ENCODE assay signal across 38 cellular contexts in genomic region chr11:63427971-63428508, GRCh38. TPM values are rescaled to one million over a fixed set of nuclear protein-coding genes. Genes with fewer than 3 reads are reported as not detected.
DNase-seq lines count a peak whose midpoint lies in the region; ATAC-seq and TF ChIP-seq lines count a peak whose summit lies in the region.
"Had no signal": no experiment of that assay in that cellular context is flagged by ENCODE, and none has a peak within 500 bp of the region (broad histone marks: within the 10 kb centered on the region; RNA-seq: fewer than 3 reads in every experiment).

No MANE protein-coding gene starts in this region.

- H3K79me2 ChIP-seq in H9 (ENCODE audit: insufficient read depth, low read length), result no peaks in the 10 kb centered on the region
- no peaks in the 10 kb centered on the region for H3K79me2 ChIP-seq in PC-3 (ENCODE audit: low read length)

- WGBS in H9 (ENCODE audit: extremely low coverage, insufficient read length, low lambda C conversion rate), result no CpG with 5 or more reads among the region's 2 CpGs
- WGBS in adrenal gland, 4 donors, result 83 to 86% (median 84%) methylated on average over 1 to 2 of the region's 2 CpGs

- peaks cover 5 to 20% of the 10 kb centered on the region in 2 experiments; a peak in 4 of 5 replicates for H3K9me3 Mint-ChIP-seq in H9
- H3K9me3 Mint-ChIP-seq: memory B cell; stimulated activated naive B cell treated with anti-CD40 and anti-IgM and Interleukin-4, amounts not matched to agents 10 μg/mL and 1 μg/mL and 100 μg/mL, for 72 hours; T-helper 2 cell treated with Interferon-gamma antibody and Interleukin-4, amounts not matched to agents 5 μg/mL and 100 μg/mL, for 36 hours had no signal

- no peak overlapping the region for H3K27ac Mint-ChIP-seq in H9
- H3K27ac Mint-ChIP-seq: activated naive CD4-positive, alpha-beta T cell treated with anti-CD3 and anti-CD28 coated beads, Interleukin-2, amount 50 U/mL, for 72 hours; CD4-positive, CD25-positive, alpha-beta regulatory T cell; memory B cell; stimulated activated naive B cell treated with anti-CD40 and anti-IgM and Interleukin-4, amounts not matched to agents 10 μg/mL and 1 μg/mL and 100 μg/mL, for 72 hours; T-helper 2 cell treated with Interferon-gamma antibody and Interleukin-4, amounts not matched to agents 5 μg/mL and 100 μg/mL, for 36 hours had no signal

- H2BK20ac ChIP-seq in H9 (ENCODE audit: low read depth, low read length, poor library complexity, severe bottlenecking), result no peak overlapping the region

- H2BK12ac ChIP-seq in H9 (ENCODE audit: insufficient read length, low read depth, low read length), result no peak overlapping the region

- H3K79me1 ChIP-seq in H9 (ENCODE audit: insufficient read depth, low read depth, low read length, poor library complexity, severe bottlenecking), result no peaks in the 10 kb centered on the region

- H3K23ac ChIP-seq in H9 (ENCODE audit: insufficient read length, low read depth, low read length), result no peak overlapping the region

- no TSS peak for BruUV-seq in PC-3 (replicated peaks; lab: Mats Ljungman, UMichigan)

- H3K23me2 ChIP-seq in H9 (ENCODE audit: insufficient read length, low read depth, low read length, poor library complexity, severe bottlenecking), result no peaks in the 10 kb centered on the region

- no peak overlapping the region for H2AFZ ChIP-seq in H9 (ENCODE audit: low read length)
- no peak overlapping the region for H2AFZ ChIP-seq in PC-3 (ENCODE audit: low read length)

- H3K56ac ChIP-seq in H9 (ENCODE audit: insufficient read length, low read depth, low read length), result no peak overlapping the region

- H3K9ac ChIP-seq in H9 (ENCODE audit: extremely low read depth, insufficient read length, low read length) (no peak overlapping the region), PC-3 (ENCODE audit: low read length) (no peak overlapping the region)

- H4K91ac ChIP-seq in H9 (ENCODE audit: insufficient read length, low read depth, low read length), result no peak overlapping the region

- no peaks in the 10 kb centered on the region for H3F3A ChIP-seq in PC-3 (ENCODE audit: low read length, unreplicated experiment)

- no peak overlapping the region for H2BK15ac ChIP-seq in H9 (ENCODE audit: low read depth, low read length)

- H2BK120ac ChIP-seq in H9 (ENCODE audit: low read depth, low read length, poor library complexity, severe bottlenecking), result no peak overlapping the region

- H3K18ac ChIP-seq in H9 (ENCODE audit: insufficient read length, low read depth, low read length), result no peak overlapping the region

- TF ChIP-seq POLR2A in adrenal gland (IDR thresholded peaks at IDR 0.05), result no peak

- no peaks in the 10 kb centered on the region; the same call in 1 of the 2 replicates for H3K27me3 Mint-ChIP-seq in H9 (ENCODE audit: low read depth)

- POLR2A ChIA-PET in PC-3 (lab: Charles Lee; ENCODE audit: unreplicated experiment), result no interaction called here

- H3K4me3 Mint-ChIP-seq in H9, result no peak overlapping the region
- H3K4me3 Mint-ChIP-seq: CD4-positive, CD25-positive, alpha-beta regulatory T cell; memory B cell; neural crest cell; stimulated activated naive B cell treated with anti-CD40 and anti-IgM and Interleukin-4, amounts not matched to agents 10 μg/mL and 1 μg/mL and 100 μg/mL, for 72 hours; T-helper 2 cell treated with Interferon-gamma antibody and Interleukin-4, amounts not matched to agents 5 μg/mL and 100 μg/mL, for 36 hours had no signal

- H3K27ac ChIP-seq in 22Rv1 (no peak overlapping the region), H9 (ENCODE audit: insufficient read length, low read depth, low read length) (no peak overlapping the region), PC-3 (ENCODE audit: low read length) (no peak overlapping the region), adrenal gland (no peak overlapping the region)
- H3K27ac ChIP-seq: A549, pancreas, Peyer's patch, VCaP had no signal

- H3K27me3 ChIP-seq in H9 (ENCODE audit: insufficient read depth, low read length), result no peaks in the 10 kb centered on the region
- H3K27me3 ChIP-seq in PC-3 (ENCODE audit: low read length), result peaks cover 13% of the 10 kb centered on the region; the same call in 1 of the 2 replicates
- H3K27me3 ChIP-seq in adrenal gland, result no peaks in the 10 kb centered on the region
- H3K27me3 ChIP-seq: pancreas, Peyer's patch had no signal

- DNase-seq in H9, result peak; percentile 51
- no peak for DNase-seq in PC-3
- DNase-seq in KG1 (lab: John Stamatoyannopoulos, UW), result no peak
- DNase-seq in activated CD4-positive, alpha-beta T cell treated with anti-CD3 and anti-CD28 coated beads for 4 hours, result no peak
- no peak for DNase-seq in adrenal gland
- DNase-seq: activated CD4-positive, alpha-beta T cell treated with anti-CD3 and anti-CD28 coated beads for 48 hours; activated effector memory CD4-positive, alpha-beta T cell treated with Interleukin-2 at 50 U/mL for 16 hours; Calu3; CD4-positive, CD25-positive, alpha-beta regulatory T cell; DMS79; GF-D8; HCEC 1CT; hypothalamus; NCI-H2029 treated with DMSO at 0.1 percent for 48 hours; NCI-H524; NK-92 treated with Interleukin-12 subunit alpha and Interleukin-12 subunit beta, amount 100 ng/mL, for 24 hours; pancreas; Peyer's patch; SHP77 treated with DMSO at 0.1 percent for 48 hours; small intestine; stimulated activated naive B cell treated with anti-CD40 and anti-IgM and Interleukin-4, amounts not matched to agents 10 μg/mL and 1 μg/mL and 100 μg/mL, for 72 hours; substantia nigra; trophoblast cell had no signal

- peaks cover 8 to 19% (median 9%) of the 10 kb centered on the region in 3 experiments; a peak in 6 of 7 replicates for H3K36me3 Mint-ChIP-seq in H9 (ENCODE audit: insufficient read depth in 1 of 3, low read depth in 3 of 3)
- H3K36me3 Mint-ChIP-seq: CD4-positive, CD25-positive, alpha-beta regulatory T cell; memory B cell; stimulated activated naive B cell treated with anti-CD40 and anti-IgM and Interleukin-4, amounts not matched to agents 10 μg/mL and 1 μg/mL and 100 μg/mL, for 72 hours had no signal

- H3T11ph ChIP-seq in H9 (ENCODE audit: low read length), result no peak overlapping the region

- H3K4me1 ChIP-seq in H9 (ENCODE audit: insufficient read depth, low read length), result no peaks in the 10 kb centered on the region; the same call in 1 of the 2 replicates
- no peaks in the 10 kb centered on the region for H3K4me1 ChIP-seq in PC-3 (ENCODE audit: insufficient read depth, low read length)
- H3K4me1 ChIP-seq in adrenal gland (replicated peaks in 1 of 2), result no peaks in the 10 kb centered on the region
- H3K4me1 ChIP-seq: A549, pancreas, Peyer's patch had no signal

- CTCF ChIA-PET in PC-3 (lab: Charles Lee), result no interaction called here

- intact Hi-C loops in PC-3 (cut with micrococcal nuclease), result no loop called here
- intact Hi-C loops in adrenal gland (cut with DNase I), result no loop called here

- no peak overlapping the region for H2BK5ac ChIP-seq in H9 (ENCODE audit: insufficient read length, low read length)

- no peak overlapping the region for H4K8ac ChIP-seq in H9 (replicated peaks; ENCODE audit: insufficient read length, low read depth, low read length)

- H3K36me3 ChIP-seq in PC-3 (ENCODE audit: low read depth, low read length), result no peaks in the 10 kb centered on the region
- no peaks in the 10 kb centered on the region for H3K36me3 ChIP-seq in adrenal gland (replicated peaks in 1 of 2)
- H3K36me3 ChIP-seq: pancreas, Peyer's patch had no signal

- no peaks in the 10 kb centered on the region for H3K9me2 ChIP-seq in PC-3 (replicated peaks; ENCODE audit: low read length)

- TF ChIP-seq CTCF in 22Rv1 (IDR thresholded peaks at IDR 0.05) (peak; percentile 26), H9 (conservative IDR thresholded peaks at IDR 0.05) (peak; percentile 58; the same call in 2 of the 3 replicates), PC-3 (conservative IDR thresholded peaks at IDR 0.05; ENCODE audit: low read depth, low read length) (0 out of 2 replicates have a peak, but pooled peaks have one; percentile 13), adrenal gland (IDR thresholded peaks at IDR 0.05) (no peak)

- no peak overlapping the region for H2AK5ac ChIP-seq in H9 (ENCODE audit: insufficient read length, low read length)

- H3K4me3 ChIP-seq in PC-3 (ENCODE audit: low read length), result no peak overlapping the region
- no peak overlapping the region for H3K4me3 ChIP-seq in adrenal gland
- H3K4me3 ChIP-seq: A549, pancreas, Peyer's patch had no signal

- ATAC-seq in PC-3 (no peak), esophagus mucosa (peak; percentile 41), HG02970 (IDR thresholded peaks at IDR 0.05; ENCODE audit: low FRiP score, unreplicated experiment) (no peak)
- ATAC-seq: A549; activated naive CD4-positive, alpha-beta T cell treated with anti-CD3 and anti-CD28 coated beads, Interleukin-2, amount 50 U/mL, for 72 hours; left lobe of liver; pancreas; stimulated activated naive B cell treated with anti-CD40 and anti-IgM and Interleukin-4, amounts not matched to agents 10 μg/mL and 1 μg/mL and 100 μg/mL, for 72 hours had no signal

- H3K4me1 Mint-ChIP-seq in H9, result peaks cover 6 to 8% of the 10 kb centered on the region in 2 experiments
- H3K4me1 Mint-ChIP-seq: memory B cell; neural crest cell; stimulated activated naive B cell treated with anti-CD40 and anti-IgM and Interleukin-4, amounts not matched to agents 10 μg/mL and 1 μg/mL and 100 μg/mL, for 72 hours had no signal

- H3K9me3 ChIP-seq in H9 (ENCODE audit: control insufficient read depth, low read depth, low read length) (no peaks in the 10 kb centered on the region), PC-3 (ENCODE audit: low read length) (no peaks in the 10 kb centered on the region), adrenal gland (replicated peaks in 1 of 3) (no peaks in the 10 kb centered on the region)
- H3K9me3 ChIP-seq: A549, pancreas, Peyer's patch had no signal

- no peak overlapping the region for H3K14ac ChIP-seq in H9 (ENCODE audit: insufficient read depth, low read length)

- no peak overlapping the region for H4K5ac ChIP-seq in H9 (ENCODE audit: insufficient read length, low read depth, low read length)

- H3K4ac ChIP-seq in H9 (ENCODE audit: low read depth, low read length), result no peak overlapping the region

- H3K4me2 ChIP-seq in H9 (ENCODE audit: insufficient read depth, insufficient read length, low read length) (no peak overlapping the region), PC-3 (ENCODE audit: low read length) (no peak overlapping the region)
- H3K4me2 ChIP-seq: A549 had no signal

- H4K20me1 ChIP-seq in H9 (ENCODE audit: control insufficient read depth, insufficient read depth, insufficient read length) (no peaks in the 10 kb centered on the region), PC-3 (ENCODE audit: low read length) (no peaks in the 10 kb centered on the region)

RNA-seq across cellular contexts. Expression of gene SLC22A9, which starts 58.5 kb away (rescaled TPM):
- not detected in 2 replicates for total RNA-seq in H9 (2021)
- total RNA-seq in PC-3 (2014; rRNA removed), result not detected in 2 replicates
- not detected for total RNA-seq in esophagus mucosa
- not detected for total RNA-seq in adrenal gland
- not detected for polyA plus RNA-seq in adrenal gland
- total RNA-seq: activated CD8-positive, alpha-beta memory T cell treated with anti-CD3 and anti-CD28 coated beads for 36 hours; activated naive CD4-positive, alpha-beta T cell treated with anti-CD3 and anti-CD28 coated beads, Interleukin-2, amount 50 U/mL, for 72 hours; Calu3; CD4-positive, CD25-positive, alpha-beta regulatory T cell; chondrocyte; endothelial cell of umbilical vein; MCF 10A; neural crest cell; Peyer's patch; renal cortical epithelial cell had no signal
- polyA plus RNA-seq: A549; CD4-positive, CD25-positive, alpha-beta regulatory T cell; endothelial cell of umbilical vein; small intestine had no signal

Comparison
In these comparisons a context has a peak if more than half of its experiments do, and no peak if none do; other contexts are left out.
1. CTCF ChIP-seq: peak in 22Rv1 (single experiment), H9 (single experiment) and PC-3 (single experiment); none in adrenal gland (0 of 6).